14 cellular contexts compared by ENCODE assay signal in genomic region chr7:150567846-150568245, GRCh38. TPM values are rescaled to one million over a fixed set of nuclear protein-coding genes. Genes with fewer than 3 reads are reported as not detected.
DNase-seq lines count a peak whose midpoint lies in the region; ATAC-seq and TF ChIP-seq lines count a peak whose summit lies in the region.
"Had no signal": no experiment of that assay in that cellular context is flagged by ENCODE, and none has a peak within 500 bp of the region (broad histone marks: within the 10 kb centered on the region; RNA-seq: fewer than 3 reads in every experiment).

No MANE protein-coding gene starts in this region.

- H3K4me1 Mint-ChIP-seq in CD4-positive, alpha-beta memory T cell: peaks cover 47 to 80% (median 65%) of the 10 kb centered on the region in 4 donors
- peaks cover 61% of the 10 kb centered on the region for H3K4me1 Mint-ChIP-seq in activated CD8-positive, alpha-beta T cell treated with anti-CD3 and anti-CD28 coated beads, Interleukin-2, amount 10 ng/mL, durations not matched to agents 7 days and 5 days (ENCODE audit: low read depth)
- no peaks in the 10 kb centered on the region for H3K4me1 Mint-ChIP-seq in HFFc6 (ENCODE audit: low read depth)

- TF ChIP-seq EP300 in gastroesophageal sphincter (IDR thresholded peaks at IDR 0.05) (no peak), sigmoid colon (IDR thresholded peaks at IDR 0.05) (no peak)

- CTCF ChIA-PET in CD4-positive, alpha-beta memory T cell (lab: Charles Lee; ENCODE audit: partially characterized antibody): interaction anchor here (0.6 to 7.1 kb wide), 23 partner anchors 15 to 310 kb away, joined by 3 to 107 read pairs (median 6); partner anchors contain the start of genes GIMAP1, GIMAP2, GIMAP6 and GIMAP7
- CTCF ChIA-PET in activated CD8-positive, alpha-beta T cell treated with anti-CD3 and anti-CD28 coated beads, Interleukin-2, amount 10 ng/mL, durations not matched to agents 7 days and 5 days (lab: Charles Lee): interaction anchor here (1.0 to 4.8 kb wide), 14 partner anchors 15 to 188 kb away, joined by 3 to 60 read pairs (median 4); partner anchors contain the start of genes GIMAP1, GIMAP5, GIMAP7 and GIMAP8

- no peaks in the 10 kb centered on the region for H3K27me3 Mint-ChIP-seq in CD4-positive, alpha-beta memory T cell
- H3K27me3 Mint-ChIP-seq in activated CD8-positive, alpha-beta T cell treated with anti-CD3 and anti-CD28 coated beads, Interleukin-2, amount 10 ng/mL, durations not matched to agents 7 days and 5 days (ENCODE audit: low read depth): no peaks in the 10 kb centered on the region
- H3K27me3 Mint-ChIP-seq in HFFc6 (ENCODE audit: insufficient read depth): no peaks in the 10 kb centered on the region; the same call in 1 of the 2 replicates

- intact Hi-C loops in CD4-positive, alpha-beta memory T cell (cut with micrococcal nuclease): loop anchor here (1.0 to 5.0 kb wide), 8 partner anchors 12 to 187 kb away; partner anchors contain the start of gene GIMAP2
- intact Hi-C loops in sigmoid colon (cut with DNase I): no loop called here

- peaks cover 29% of the 10 kb centered on the region for H3K36me3 ChIP-seq in CD4-positive, alpha-beta memory T cell (ENCODE audit: insufficient read depth, low read length)
- H3K36me3 ChIP-seq in gastroesophageal sphincter (peaks cover 0 to 23% of the 10 kb centered on the region in 2 donors), sigmoid colon (no peaks in the 10 kb centered on the region), H7 (replicated peaks; ENCODE audit: control insufficient read depth, insufficient read depth, low read length) (no peaks in the 10 kb centered on the region)

- peak in 1 of 5 donors; percentile 19 for DNase-seq in CD4-positive, alpha-beta memory T cell
- no peak for DNase-seq in activated CD8-positive, alpha-beta T cell treated with anti-CD3 and anti-CD28 coated beads, Interleukin-2, amount 10 ng/mL, durations not matched to agents 7 days and 5 days
- DNase-seq in sigmoid colon: no peak
- DNase-seq in H7: no peak
- DNase-seq in HFFc6: no peak
- DNase-seq in DMS79 treated with DMSO at 0.1 percent for 48 hours (lab: John Stamatoyannopoulos, UW): no peak
- no peak for DNase-seq in NCI-H2107 (lab: John Stamatoyannopoulos, UW)
- DNase-seq: activated CD4-positive, alpha-beta T cell treated with anti-CD3 and anti-CD28 coated beads for 4 hours; foreskin melanocyte; NCI-H345; stimulated activated naive B cell treated with anti-CD40 and anti-IgM and Interleukin-4, amounts not matched to agents 10 μg/mL and 1 μg/mL and 100 μg/mL, for 72 hours had no signal

- peaks cover 56 to 57% of the 10 kb centered on the region in 2 donors for H3K36me3 Mint-ChIP-seq in CD4-positive, alpha-beta memory T cell
- H3K36me3 Mint-ChIP-seq in activated CD8-positive, alpha-beta T cell treated with anti-CD3 and anti-CD28 coated beads, Interleukin-2, amount 10 ng/mL, durations not matched to agents 7 days and 5 days (ENCODE audit: low read depth): peaks cover 59% of the 10 kb centered on the region
- no peaks in the 10 kb centered on the region for H3K36me3 Mint-ChIP-seq in HFFc6 (ENCODE audit: low read depth)
- H3K36me3 Mint-ChIP-seq: memory B cell; stimulated activated naive B cell treated with anti-CD40 and anti-IgM and Interleukin-4, amounts not matched to agents 10 μg/mL and 1 μg/mL and 100 μg/mL, for 72 hours had no signal

- TF ChIP-seq POLR2A in gastroesophageal sphincter (IDR thresholded peaks at IDR 0.05): no peak
- no peak for TF ChIP-seq POLR2A in sigmoid colon (IDR thresholded peaks at IDR 0.05)

- TF ChIP-seq CTCF in gastroesophageal sphincter (IDR thresholded peaks at IDR 0.05): no peak
- no peak for TF ChIP-seq CTCF in sigmoid colon (IDR thresholded peaks at IDR 0.05)
- no peak for TF ChIP-seq CTCF in HFFc6 (IDR thresholded peaks at IDR 0.05)

- peaks cover 66% of the 10 kb centered on the region for H3K4me1 ChIP-seq in CD4-positive, alpha-beta memory T cell (ENCODE audit: insufficient read depth, low read length)
- H3K4me1 ChIP-seq in gastroesophageal sphincter: no peaks in the 10 kb centered on the region
- H3K4me1 ChIP-seq in sigmoid colon: peaks cover 0 to 12% (median 0%) of the 10 kb centered on the region in 4 donors

- POLR2A ChIA-PET in CD4-positive, alpha-beta memory T cell (lab: Charles Lee; ENCODE audit: partially characterized antibody): interaction anchor here (0.7 to 16.1 kb wide), 37 partner anchors 9 to 446 kb away, joined by 3 to 777 read pairs (median 21); partner anchors contain the start of genes GIMAP1, GIMAP2, GIMAP5 and GIMAP6
- POLR2A ChIA-PET in activated CD8-positive, alpha-beta T cell treated with anti-CD3 and anti-CD28 coated beads, Interleukin-2, amount 10 ng/mL, durations not matched to agents 7 days and 5 days (lab: Charles Lee): interaction anchor here (0.6 to 5.1 kb wide), 18 partner anchors 11 to 188 kb away, joined by 3 to 73 read pairs (median 9); partner anchors contain the start of genes GIMAP2, GIMAP5, GIMAP6 and GIMAP7

- H3K4me3 ChIP-seq in CD4-positive, alpha-beta memory T cell (ENCODE audit: low read length in 2 of 2): peak overlapping the region; percentile 92 to 96
- H3K4me3 ChIP-seq in gastroesophageal sphincter (peak overlapping the region; percentile 23 to 48), sigmoid colon (peak overlapping the region; percentile 6 to 39 (median 30)), H7 (ENCODE audit: insufficient read depth, low read depth, low read length) (no peak overlapping the region)
- H3K4me3 ChIP-seq: SK-N-MC had no signal

- ATAC-seq in activated CD8-positive, alpha-beta T cell treated with anti-CD3 and anti-CD28 coated beads, Interleukin-2, amount 10 ng/mL, durations not matched to agents 7 days and 5 days: peak; percentile 42
- ATAC-seq in gastroesophageal sphincter: no peak
- ATAC-seq: stimulated activated naive B cell treated with anti-CD40 and anti-IgM and Interleukin-4, amounts not matched to agents 10 μg/mL and 1 μg/mL and 100 μg/mL, for 72 hours had no signal

- peak overlapping the region; percentile 86 to 99 (median 96) for H3K27ac Mint-ChIP-seq in CD4-positive, alpha-beta memory T cell
- peak overlapping the region; percentile 90 for H3K27ac Mint-ChIP-seq in activated CD8-positive, alpha-beta T cell treated with anti-CD3 and anti-CD28 coated beads, Interleukin-2, amount 10 ng/mL, durations not matched to agents 7 days and 5 days
- H3K27ac Mint-ChIP-seq in HFFc6: no peak overlapping the region
- H3K27ac Mint-ChIP-seq: memory B cell; stimulated activated naive B cell treated with anti-CD40 and anti-IgM and Interleukin-4, amounts not matched to agents 10 μg/mL and 1 μg/mL and 100 μg/mL, for 72 hours had no signal

- H3K9me3 Mint-ChIP-seq in CD4-positive, alpha-beta memory T cell: peaks cover 0 to 52% (median 43%) of the 10 kb centered on the region in 8 donors
- H3K9me3 Mint-ChIP-seq in activated CD8-positive, alpha-beta T cell treated with anti-CD3 and anti-CD28 coated beads, Interleukin-2, amount 10 ng/mL, durations not matched to agents 7 days and 5 days (ENCODE audit: insufficient read depth): peaks cover 11% of the 10 kb centered on the region
- peaks cover 42% of the 10 kb centered on the region for H3K9me3 Mint-ChIP-seq in HFFc6
- H3K9me3 Mint-ChIP-seq: memory B cell; stimulated activated naive B cell treated with anti-CD40 and anti-IgM and Interleukin-4, amounts not matched to agents 10 μg/mL and 1 μg/mL and 100 μg/mL, for 72 hours had no signal

- peak overlapping the region; percentile 98 to 100 (median 100) for H3K4me3 Mint-ChIP-seq in CD4-positive, alpha-beta memory T cell
- H3K4me3 Mint-ChIP-seq in activated CD8-positive, alpha-beta T cell treated with anti-CD3 and anti-CD28 coated beads, Interleukin-2, amount 10 ng/mL, durations not matched to agents 7 days and 5 days: peak overlapping the region; percentile 88
- no peak overlapping the region for H3K4me3 Mint-ChIP-seq in HFFc6
- H3K4me3 Mint-ChIP-seq: stimulated activated naive B cell treated with anti-CD40 and anti-IgM and Interleukin-4, amounts not matched to agents 10 μg/mL and 1 μg/mL and 100 μg/mL, for 72 hours had no signal

- WGBS in gastroesophageal sphincter (ENCODE audit: low coverage in 1 of 2), 2 donors: 17% methylated on average over 1 of the region's 3 CpGs; no CpG with 5 or more reads in 1 of the 2 donors
- WGBS in sigmoid colon, 2 donors: 50 to 73% methylated on average over 3 of the region's 3 CpGs

- peak overlapping the region; percentile 70 for H3K27ac ChIP-seq in CD4-positive, alpha-beta memory T cell (ENCODE audit: low read depth, low read length)
- H3K27ac ChIP-seq in gastroesophageal sphincter (peak overlapping the region in 3 of 4 donors; percentile 51 to 66 (median 66)), sigmoid colon (peak overlapping the region; percentile 52 to 62 (median 56))
- H3K27ac ChIP-seq: SK-N-MC had no signal

- no peaks in the 10 kb centered on the region for H3K27me3 ChIP-seq in CD4-positive, alpha-beta memory T cell (ENCODE audit: insufficient read depth, low read length)
- no peaks in the 10 kb centered on the region for H3K27me3 ChIP-seq in gastroesophageal sphincter
- H3K27me3 ChIP-seq in sigmoid colon: no peaks in the 10 kb centered on the region
- no peaks in the 10 kb centered on the region for H3K27me3 ChIP-seq in H7 (ENCODE audit: control insufficient read depth, insufficient read depth, low read length)

- peaks cover 23 to 28% of the 10 kb centered on the region in 2 donors for H3K9me3 ChIP-seq in CD4-positive, alpha-beta memory T cell (ENCODE audit: control insufficient read depth in 1 of 2, low read length in 2 of 2)
- H3K9me3 ChIP-seq in gastroesophageal sphincter (peaks cover 0 to 9% (median 0%) of the 10 kb centered on the region in 3 donors), sigmoid colon (no peaks in the 10 kb centered on the region)

RNA-seq across cellular contexts. Expression of gene GIMAP4, which starts 0.7 kb away (rescaled TPM):
- 100 to 1,000 TPM; 418 to 448 TPM for total RNA-seq in CD4-positive, alpha-beta memory T cell
- polyA plus RNA-seq in CD4-positive, alpha-beta memory T cell: 100 to 1,000 TPM; 449 to 613 TPM
- total RNA-seq in activated CD8-positive, alpha-beta T cell treated with anti-CD3 and anti-CD28 coated beads, Interleukin-2, amount 10 ng/mL, durations not matched to agents 7 days and 5 days: 100 to 1,000 TPM; 174 to 186 TPM
- total RNA-seq in gastroesophageal sphincter (10 to 100 TPM in 3 of 4 donors, 1 to 10 TPM in 1; 6.7 to 42.1 (median 26.1) TPM), sigmoid colon (10 to 100 TPM; 18.9 to 24.1 (median 22.2) TPM)
- polyA plus RNA-seq in sigmoid colon: 10 to 100 TPM in 2 of 3 donors, 1 to 10 TPM in 1; 9.5 to 44.8 (median 11.4) TPM
- total RNA-seq in H7 (2014; rRNA removed; shearing (Covaris generic)): not detected in 2 replicates
- total RNA-seq in HFFc6 (2021; fragmentation: NEBNext Ultra II Directional; extraction: Animal tissue kit (Norgen Biotek cat#: 25700)): not detected

RNA-seq across cellular contexts. Expression of gene GIMAP7, which starts 53.2 kb away (rescaled TPM):
- 100 to 1,000 TPM; 464 to 476 TPM for total RNA-seq in CD4-positive, alpha-beta memory T cell
- polyA plus RNA-seq in CD4-positive, alpha-beta memory T cell: 1,000 to 10,000 TPM in 1 of 2 donors, 100 to 1,000 TPM in 1; 557 to 1,096 TPM
- 100 to 1,000 TPM; 134 TPM for total RNA-seq in activated CD8-positive, alpha-beta T cell treated with anti-CD3 and anti-CD28 coated beads, Interleukin-2, amount 10 ng/mL, durations not matched to agents 7 days and 5 days
- total RNA-seq in gastroesophageal sphincter: 10 to 100 TPM in 3 of 4 donors, 1 to 10 TPM in 1; 5.1 to 30.0 (median 17.8) TPM
- 10 to 100 TPM; 10.0 to 15.1 (median 13.3) TPM for total RNA-seq in sigmoid colon
- 10 to 100 TPM in 2 of 3 donors, 1 to 10 TPM in 1; 8.6 to 42.9 (median 12.6) TPM for polyA plus RNA-seq in sigmoid colon
- total RNA-seq in H7 (2014; rRNA removed; shearing (Covaris generic)): not detected in 2 replicates
- not detected for total RNA-seq in HFFc6 (2021; fragmentation: NEBNext Ultra II Directional; extraction: Animal tissue kit (Norgen Biotek cat#: 25700))
